Comparison of ENCODE assay signal across 8 cellular contexts in the genomic region with DNA sequence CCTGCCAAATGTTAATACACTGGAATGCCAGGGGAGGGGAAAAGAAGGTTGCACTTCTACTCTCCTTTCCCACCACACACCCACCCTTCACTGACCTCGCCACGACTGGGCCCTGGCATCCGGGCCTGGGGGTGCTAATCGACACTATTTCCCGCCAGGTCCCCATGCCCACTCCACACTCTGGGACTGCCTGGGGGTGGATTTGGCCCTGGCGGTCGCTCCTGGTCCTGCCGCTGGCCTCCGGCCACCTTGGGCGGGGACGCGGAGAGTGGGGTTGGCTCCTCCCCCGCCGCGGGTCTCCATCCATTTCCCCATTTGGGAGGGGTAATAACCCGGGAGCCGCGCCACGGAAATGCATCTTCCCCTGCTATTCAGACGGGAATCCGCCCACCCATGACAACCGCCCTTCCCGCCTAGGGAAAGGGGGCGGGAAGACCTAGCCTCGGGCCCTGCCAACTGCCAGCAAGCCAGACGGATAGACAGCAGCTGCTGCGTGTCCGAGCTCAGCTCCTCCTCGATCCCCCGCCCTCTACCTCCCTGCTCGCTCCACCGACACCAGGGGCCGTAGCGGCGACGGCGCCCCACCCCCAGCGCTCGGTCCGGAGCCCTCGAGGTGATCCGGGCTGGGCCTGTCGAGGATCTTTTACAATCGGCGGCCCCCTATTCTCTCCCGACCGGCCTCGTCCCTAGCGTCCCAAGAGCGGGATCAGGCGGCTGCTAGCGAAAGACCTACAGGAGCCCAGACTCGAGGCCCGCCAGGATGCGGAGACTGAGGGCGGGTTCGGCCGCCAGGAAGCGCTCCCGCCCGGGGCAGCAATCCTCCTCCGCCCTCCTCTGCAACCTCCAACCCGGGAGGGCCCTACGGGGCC.
DNase-seq lines count a peak whose midpoint lies in the region; ATAC-seq and TF ChIP-seq lines count a peak whose summit lies in the region.

No MANE protein-coding gene starts in this region.

- no peaks in the 10 kb centered on the region for H4K20me1 ChIP-seq in neural cell (ENCODE audit: insufficient read depth)

- no peaks in the 10 kb centered on the region for H3K27me3 Mint-ChIP-seq in activated naive CD8-positive, alpha-beta T cell treated with anti-CD3 and anti-CD28 coated beads, Interleukin-2, amount 50 U/mL, for 24 hours

- no peaks in the 10 kb centered on the region for H3K9me2 ChIP-seq in neural cell (ENCODE audit: insufficient read depth, low read length)

- H3K36me3 Mint-ChIP-seq in activated naive CD8-positive, alpha-beta T cell treated with anti-CD3 and anti-CD28 coated beads, Interleukin-2, amount 50 U/mL, for 24 hours (ENCODE audit: low read depth): no peaks in the 10 kb centered on the region

- no peak overlapping the region for H2AFZ ChIP-seq in neural cell (ENCODE audit: low read depth, low read length)

- no peak for TF ChIP-seq EP300 in neural cell (conservative IDR thresholded peaks at IDR 0.05; ENCODE audit: poor library complexity, severe bottlenecking)

- TF ChIP-seq CTCF in neural cell (IDR thresholded peaks at IDR 0.05; ENCODE audit: poor library complexity, severe bottlenecking) (peak; percentile 14), uterus (IDR thresholded peaks at IDR 0.05) (peak in 3 of 4 experiments; percentile 8 to 48 (median 41))

- no peaks in the 10 kb centered on the region for H3K79me2 ChIP-seq in neural cell (replicated peaks; ENCODE audit: insufficient read depth, low read length)

- H3K4me3 Mint-ChIP-seq in activated naive CD8-positive, alpha-beta T cell treated with anti-CD3 and anti-CD28 coated beads, Interleukin-2, amount 50 U/mL, for 24 hours: peak overlapping the region; percentile 71

- H3K27ac Mint-ChIP-seq in activated naive CD8-positive, alpha-beta T cell treated with anti-CD3 and anti-CD28 coated beads, Interleukin-2, amount 50 U/mL, for 24 hours: peak overlapping the region; percentile 75

- no peaks in the 10 kb centered on the region for H3F3A ChIP-seq in neural cell (ENCODE audit: insufficient read depth, low read length, poor library complexity, severe bottlenecking)

- TF ChIP-seq RAD21 in neural cell (conservative IDR thresholded peaks at IDR 0.05): no peak

- peak overlapping the region; percentile 42 for H3K4me3 ChIP-seq in neural cell (ENCODE audit: low read length)
- peak overlapping the region; percentile 25 to 37 for H3K4me3 ChIP-seq in uterus

- H3K4me1 Mint-ChIP-seq in activated naive CD8-positive, alpha-beta T cell treated with anti-CD3 and anti-CD28 coated beads, Interleukin-2, amount 50 U/mL, for 24 hours: peaks cover 42% of the 10 kb centered on the region

- H3K4me1 ChIP-seq in uterus: peaks cover 0 to 5% of the 10 kb centered on the region in 2 donors

- H3K36me3 ChIP-seq in neural cell (ENCODE audit: insufficient read depth, low read length) (no peaks in the 10 kb centered on the region), uterus (no peaks in the 10 kb centered on the region)

- H3K27ac ChIP-seq in neural cell (ENCODE audit: low read length) (no peak overlapping the region), uterus (peak overlapping the region; percentile 76 to 89)

- peak in 1 of 2 donors; percentile 37 for TF ChIP-seq POLR2A in uterus (IDR thresholded peaks at IDR 0.05)

- H3K4me2 ChIP-seq in neural cell (ENCODE audit: low read length): no peak overlapping the region

- H3K9me3 Mint-ChIP-seq in activated naive CD8-positive, alpha-beta T cell treated with anti-CD3 and anti-CD28 coated beads, Interleukin-2, amount 50 U/mL, for 24 hours: no peaks in the 10 kb centered on the region

- intact Hi-C loops in uterus (cut with DNase I; ENCODE audit: low total_unique reads): no loop called here

- ATAC-seq in GM21515 (IDR thresholded peaks at IDR 0.05; ENCODE audit: unreplicated experiment): peak; percentile 60
- ATAC-seq in activated naive CD8-positive, alpha-beta T cell treated with anti-CD3 and anti-CD28 coated beads, Interleukin-2, amount 50 U/mL, for 24 hours: no peak

- H3K27me3 ChIP-seq in neural cell (ENCODE audit: insufficient read depth, low read depth, low read length): no peaks in the 10 kb centered on the region
- no peaks in the 10 kb centered on the region for H3K27me3 ChIP-seq in uterus

- H3K9me3 ChIP-seq in neural cell (ENCODE audit: low read length) (no peaks in the 10 kb centered on the region), uterus (no peaks in the 10 kb centered on the region)

- peak overlapping the region; percentile 9 for H3K9ac ChIP-seq in neural cell (ENCODE audit: low read length)

- DNase-seq in DMS153 (lab: John Stamatoyannopoulos, UW): peak; percentile 72
- peak; percentile 19 for DNase-seq in HuH-7.5 (ENCODE audit: low spot score)
- DNase-seq in RPMI8226: peak; percentile 24
- peak; percentile 39 for DNase-seq in activated naive CD8-positive, alpha-beta T cell treated with anti-CD3 and anti-CD28 coated beads, Interleukin-2, amount 50 U/mL, for 24 hours
- peak; percentile 50 for DNase-seq in germinal center (ENCODE audit: low spot score)
- peak; percentile 90 to 92 for DNase-seq in uterus

TF ChIP-seq in neural cell, 6 proteins besides CTCF, POLR2A, EP300 and RAD21:
- TF ChIP-seq, protein P1, sequence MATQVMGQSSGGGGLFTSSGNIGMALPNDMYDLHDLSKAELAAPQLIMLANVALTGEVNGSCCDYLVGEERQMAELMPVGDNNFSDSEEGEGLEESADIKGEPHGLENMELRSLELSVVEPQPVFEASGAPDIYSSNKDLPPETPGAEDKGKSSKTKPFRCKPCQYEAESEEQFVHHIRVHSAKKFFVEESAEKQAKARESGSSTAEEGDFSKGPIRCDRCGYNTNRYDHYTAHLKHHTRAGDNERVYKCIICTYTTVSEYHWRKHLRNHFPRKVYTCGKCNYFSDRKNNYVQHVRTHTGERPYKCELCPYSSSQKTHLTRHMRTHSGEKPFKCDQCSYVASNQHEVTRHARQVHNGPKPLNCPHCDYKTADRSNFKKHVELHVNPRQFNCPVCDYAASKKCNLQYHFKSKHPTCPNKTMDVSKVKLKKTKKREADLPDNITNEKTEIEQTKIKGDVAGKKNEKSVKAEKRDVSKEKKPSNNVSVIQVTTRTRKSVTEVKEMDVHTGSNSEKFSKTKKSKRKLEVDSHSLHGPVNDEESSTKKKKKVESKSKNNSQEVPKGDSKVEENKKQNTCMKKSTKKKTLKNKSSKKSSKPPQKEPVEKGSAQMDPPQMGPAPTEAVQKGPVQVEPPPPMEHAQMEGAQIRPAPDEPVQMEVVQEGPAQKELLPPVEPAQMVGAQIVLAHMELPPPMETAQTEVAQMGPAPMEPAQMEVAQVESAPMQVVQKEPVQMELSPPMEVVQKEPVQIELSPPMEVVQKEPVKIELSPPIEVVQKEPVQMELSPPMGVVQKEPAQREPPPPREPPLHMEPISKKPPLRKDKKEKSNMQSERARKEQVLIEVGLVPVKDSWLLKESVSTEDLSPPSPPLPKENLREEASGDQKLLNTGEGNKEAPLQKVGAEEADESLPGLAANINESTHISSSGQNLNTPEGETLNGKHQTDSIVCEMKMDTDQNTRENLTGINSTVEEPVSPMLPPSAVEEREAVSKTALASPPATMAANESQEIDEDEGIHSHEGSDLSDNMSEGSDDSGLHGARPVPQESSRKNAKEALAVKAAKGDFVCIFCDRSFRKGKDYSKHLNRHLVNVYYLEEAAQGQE (IDR thresholded peaks at IDR 0.05; ENCODE audit: borderline replicate concordance): no peak
- TF ChIP-seq MXI1 (conservative IDR thresholded peaks at IDR 0.05; ENCODE audit: poor library complexity, severe bottlenecking): no peak
- no peak for TF ChIP-seq POLR2AphosphoS5 (IDR thresholded peaks at IDR 0.05)
- TF ChIP-seq SMC3 (conservative IDR thresholded peaks at IDR 0.05; ENCODE audit: poor library complexity): no peak

Comparison
In these comparisons a context has a peak if more than half of its experiments do, and no peak if none do; other contexts are left out.
1. DNase-seq: peak in every context shown above with its lines; median percentile 91 in uterus; 72 in DMS153; 50 in germinal center; 39 in activated naive CD8-positive, alpha-beta T cell treated with anti-CD3 and anti-CD28 coated beads, Interleukin-2, amount 50 U/mL, for 24 hours; 24 in RPMI8226; 19 in HuH-7.5.